8 cellular contexts compared by ENCODE assay signal in the genomic region with DNA sequence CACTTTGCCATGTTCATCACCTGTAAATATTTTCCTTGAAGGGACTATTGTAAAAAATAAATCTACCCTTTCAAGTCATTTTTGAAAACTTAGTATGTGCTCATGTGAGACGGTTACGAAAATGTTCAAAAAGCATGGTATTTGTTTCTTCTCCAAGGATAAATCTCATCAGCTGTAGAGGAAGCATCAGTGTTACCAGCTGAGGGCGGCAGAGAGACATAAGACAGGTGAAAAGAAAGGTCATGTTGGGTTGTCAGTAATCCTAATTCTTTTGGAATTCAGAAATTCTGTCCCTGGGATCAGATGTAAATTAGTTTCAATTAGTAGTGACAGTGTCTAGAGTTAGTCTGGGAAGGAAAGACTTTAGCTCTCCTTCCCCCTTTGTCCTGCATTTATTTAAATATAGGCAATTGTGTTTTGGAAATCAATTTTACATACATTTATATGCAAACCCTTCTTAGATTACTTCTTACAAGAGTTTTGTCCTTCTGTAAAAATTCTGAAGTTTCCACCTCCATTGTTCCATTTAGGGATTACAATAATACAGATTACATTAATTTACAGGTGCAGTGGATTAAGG.
DNase-seq lines count a peak whose midpoint lies in the region; ATAC-seq and TF ChIP-seq lines count a peak whose summit lies in the region.

No MANE protein-coding gene starts in this region.

- no peaks in the 10 kb centered on the region for H3K9me3 ChIP-seq in spleen

- H2AFZ ChIP-seq in KMS-11 (ENCODE audit: low read depth), result no peak overlapping the region

- no peaks in the 10 kb centered on the region for H3K27me3 ChIP-seq in KMS-11 (ENCODE audit: insufficient read depth, low read depth)
- no peaks in the 10 kb centered on the region for H3K27me3 ChIP-seq in spleen (replicated peaks in 1 of 7)

- peak overlapping the region; percentile 26 for H3K4me2 ChIP-seq in KMS-11

- no peak overlapping the region for H3K4me3 ChIP-seq in KMS-11 (IDR thresholded peaks at IDR 0.05; ENCODE audit: insufficient read depth, low read depth, low read length)
- H3K4me3 ChIP-seq in spleen, result no peak overlapping the region

- H3K9ac ChIP-seq in KMS-11, result no peak overlapping the region

- no peaks in the 10 kb centered on the region for H3K36me3 ChIP-seq in KMS-11 (ENCODE audit: insufficient read depth)
- H3K36me3 ChIP-seq in spleen, result no peaks in the 10 kb centered on the region

- H4K20me1 ChIP-seq in KMS-11 (ENCODE audit: insufficient read depth), result no peaks in the 10 kb centered on the region

- peak; percentile 33 for DNase-seq in COR-L47 (lab: John Stamatoyannopoulos, UW)
- DNase-seq in SKM-1 (lab: John Stamatoyannopoulos, UW; ENCODE audit: unreplicated experiment), result peak; percentile 5
- DNase-seq in iPS-NIHi11 (ENCODE audit: low spot score), result peak; percentile 44
- DNase-seq in GM20000 (ENCODE audit: low spot score), result no peak
- DNase-seq in spleen, result no peak

- H3K4me1 ChIP-seq in KMS-11 (ENCODE audit: low read depth, poor library complexity, severe bottlenecking), result no peaks in the 10 kb centered on the region
- H3K4me1 ChIP-seq in spleen, result no peaks in the 10 kb centered on the region

- no peak overlapping the region for H3K27ac ChIP-seq in KMS-11
- no peak overlapping the region for H3K27ac ChIP-seq in spleen

- 29 to 57% (median 47%) methylated on average over 3 of the region's 3 CpGs for WGBS in spleen, 5 donors

- TF ChIP-seq CTCF in KMS-11 (conservative IDR thresholded peaks at IDR 0.05; ENCODE audit: low read depth, low read length), result peak; percentile 57
- no peak for TF ChIP-seq CTCF in GM20000 (IDR thresholded peaks at IDR 0.05; ENCODE audit: extremely low read depth, missing control alignments)
- TF ChIP-seq CTCF in spleen (IDR thresholded peaks at IDR 0.05 in 8 of 11, conservative IDR thresholded peaks at IDR 0.05 in 3 of 11), result no peak

- no peaks in the 10 kb centered on the region for H3K79me2 ChIP-seq in KMS-11 (ENCODE audit: insufficient read depth, low read depth)

- TF ChIP-seq POLR2A in spleen (IDR thresholded peaks at IDR 0.05), result no peak

- ATAC-seq in GM21737 (IDR thresholded peaks at IDR 0.05; ENCODE audit: unreplicated experiment) (no peak), GM18867 (IDR thresholded peaks at IDR 0.05; ENCODE audit: unreplicated experiment) (no peak)

- intact Hi-C loops in spleen (cut with DNase I; ENCODE audit: low total_unique reads), result no loop called here

Comparison
In these comparisons a context has a peak if more than half of its experiments do, and no peak if none do; other contexts are left out.
1. DNase-seq: peak in COR-L47 (single experiment), SKM-1 (single experiment) and iPS-NIHi11 (single experiment); none in GM20000 (single experiment) and spleen (single experiment).